ENCODE assay signal across 8 cellular contexts in the genomic region with DNA sequence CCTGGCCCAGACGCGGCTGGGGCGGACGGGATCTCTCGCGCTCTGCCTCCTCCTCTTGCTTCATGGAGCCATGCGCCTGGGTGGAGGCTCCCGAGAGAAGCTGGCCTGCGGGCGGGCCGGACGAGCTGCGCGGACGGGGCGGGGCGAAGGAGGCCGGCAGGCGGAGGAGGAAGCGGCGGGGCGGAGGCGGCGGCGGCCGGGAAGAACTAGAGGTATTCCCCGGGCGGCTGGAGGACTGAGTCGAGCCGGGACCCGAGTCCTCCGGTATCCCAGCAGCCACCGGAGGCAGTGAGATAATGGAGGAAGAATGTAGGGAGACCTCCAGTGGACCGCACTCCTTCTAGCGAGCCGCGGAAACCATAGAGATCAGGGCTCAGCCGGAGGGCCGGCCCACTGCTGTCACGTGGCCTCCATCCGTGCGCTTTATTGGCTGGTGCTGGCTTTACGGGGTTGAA. TPM values are rescaled to one million over a fixed set of nuclear protein-coding genes. Genes with fewer than 3 reads are reported as not detected.
A peak's percentile ranks its signal among the peaks of the same experiment; 100 is the strongest.
DNase-seq lines count a peak whose midpoint lies in the region; ATAC-seq and TF ChIP-seq lines count a peak whose summit lies in the region.
"Not testable (repeated sequence)": the region's sequence is repeated elsewhere in the genome, so short reads cannot be mapped to it uniquely, and the experiment has no call there.

No MANE protein-coding gene starts in this region.

- peak overlapping the region; percentile 72 for H3K27ac ChIP-seq in RWPE2 (ENCODE audit: poor library complexity, severe bottlenecking)

- H3K36me3 ChIP-seq in RWPE2 (ENCODE audit: low read depth) = not testable (repeated sequence)

- peaks cover 20% of the 10 kb centered on the region for H3K36me3 Mint-ChIP-seq in activated T-helper 2 cell treated with anti-CD3 and anti-CD28 coated beads, Interferon-gamma antibody, Interleukin-2, Interleukin-4, amounts not matched to agents 10 μg/mL and 5 μg/mL and 100 μg/mL, durations not matched to agents 14 hours and 24 hours and 36 hours (ENCODE audit: low read depth)
- H3K36me3 Mint-ChIP-seq in natural killer cell = not testable (repeated sequence)
- peaks cover 19% of the 10 kb centered on the region for H3K36me3 Mint-ChIP-seq in stimulated activated effector memory CD8-positive, alpha-beta T cell treated with anti-CD3 and anti-CD28 coated beads, Interleukin-12 subunit alpha, Interleukin-12 subunit beta, amount 100 ng/mL, for 72 hours

- DNase-seq in EH (ENCODE audit: low read depth) (peak; percentile 92), H4 (ENCODE audit: low spot score) (peak; percentile 82), LHCN-M2 (ENCODE audit: low read depth) (peak; percentile 92), RWPE2 (ENCODE audit: low spot score) (peak; percentile 84), fibroblast of peridontal ligament (ENCODE audit: extremely low read depth) (peak; percentile 90), natural killer cell (peak; percentile 81)
- peak; percentile 77 for DNase-seq in activated T-helper 2 cell treated with anti-CD3 and anti-CD28 coated beads, Interferon-gamma antibody, Interleukin-2, Interleukin-4, amounts not matched to agents 10 μg/mL and 5 μg/mL and 100 μg/mL, durations not matched to agents 14 hours and 24 hours and 36 hours (ENCODE audit: low spot score)
- peak; percentile 66 to 81 for DNase-seq in stimulated activated effector memory CD8-positive, alpha-beta T cell treated with anti-CD3 and anti-CD28 coated beads, Interleukin-12 subunit alpha, Interleukin-12 subunit beta, amount 100 ng/mL, for 72 hours (ENCODE audit: low spot score in 2 of 2)

- peaks cover 19% of the 10 kb centered on the region for H3K4me1 Mint-ChIP-seq in activated T-helper 2 cell treated with anti-CD3 and anti-CD28 coated beads, Interferon-gamma antibody, Interleukin-2, Interleukin-4, amounts not matched to agents 10 μg/mL and 5 μg/mL and 100 μg/mL, durations not matched to agents 14 hours and 24 hours and 36 hours (ENCODE audit: low read depth)
- peaks cover 18 to 31% of the 10 kb centered on the region in 2 donors for H3K4me1 Mint-ChIP-seq in natural killer cell
- H3K4me1 Mint-ChIP-seq in stimulated activated effector memory CD8-positive, alpha-beta T cell treated with anti-CD3 and anti-CD28 coated beads, Interleukin-12 subunit alpha, Interleukin-12 subunit beta, amount 100 ng/mL, for 72 hours = peaks cover 20% of the 10 kb centered on the region

- not testable (repeated sequence) for H3K9me3 Mint-ChIP-seq in activated T-helper 2 cell treated with anti-CD3 and anti-CD28 coated beads, Interferon-gamma antibody, Interleukin-2, Interleukin-4, amounts not matched to agents 10 μg/mL and 5 μg/mL and 100 μg/mL, durations not matched to agents 14 hours and 24 hours and 36 hours; natural killer cell; stimulated activated effector memory CD8-positive, alpha-beta T cell treated with anti-CD3 and anti-CD28 coated beads, Interleukin-12 subunit alpha, Interleukin-12 subunit beta, amount 100 ng/mL, for 72 hours

- H3K4me3 ChIP-seq in RWPE2 (ENCODE audit: severe bottlenecking) = peak overlapping the region; percentile 49

- H3K9me3 ChIP-seq in RWPE2 (ENCODE audit: severe bottlenecking) = not testable (repeated sequence)

- H3K27ac Mint-ChIP-seq in activated T-helper 2 cell treated with anti-CD3 and anti-CD28 coated beads, Interferon-gamma antibody, Interleukin-2, Interleukin-4, amounts not matched to agents 10 μg/mL and 5 μg/mL and 100 μg/mL, durations not matched to agents 14 hours and 24 hours and 36 hours = peak overlapping the region; percentile 74
- H3K27ac Mint-ChIP-seq in natural killer cell = peak overlapping the region; percentile 81 to 88
- peak overlapping the region; percentile 94 for H3K27ac Mint-ChIP-seq in stimulated activated effector memory CD8-positive, alpha-beta T cell treated with anti-CD3 and anti-CD28 coated beads, Interleukin-12 subunit alpha, Interleukin-12 subunit beta, amount 100 ng/mL, for 72 hours

- H3K4me1 ChIP-seq in RWPE2 (ENCODE audit: insufficient read depth, poor library complexity, severe bottlenecking) = not testable (repeated sequence)

- peak; percentile 88 for ATAC-seq in RWPE2 (ENCODE audit: low read depth)
- peak; percentile 71 to 89 (median 80) for ATAC-seq in natural killer cell
- peak; percentile 93 for ATAC-seq in stimulated activated effector memory CD8-positive, alpha-beta T cell treated with anti-CD3 and anti-CD28 coated beads, Interleukin-12 subunit alpha, Interleukin-12 subunit beta, amount 100 ng/mL, for 72 hours

- not testable (repeated sequence) for H3K27me3 Mint-ChIP-seq in activated T-helper 2 cell treated with anti-CD3 and anti-CD28 coated beads, Interferon-gamma antibody, Interleukin-2, Interleukin-4, amounts not matched to agents 10 μg/mL and 5 μg/mL and 100 μg/mL, durations not matched to agents 14 hours and 24 hours and 36 hours (ENCODE audit: low read depth); natural killer cell (ENCODE audit: low read depth in 2 of 2)

- intact Hi-C loops in activated T-helper 2 cell treated with anti-CD3 and anti-CD28 coated beads, Interferon-gamma antibody, Interleukin-2, Interleukin-4, amounts not matched to agents 10 μg/mL and 5 μg/mL and 100 μg/mL, durations not matched to agents 14 hours and 24 hours and 36 hours (cut with micrococcal nuclease); natural killer cell (cut with micrococcal nuclease): not testable (repeated sequence)

- TF ChIP-seq CTCF in RWPE2 (IDR thresholded peaks at IDR 0.05; ENCODE audit: poor library complexity, severe bottlenecking); natural killer cell (IDR thresholded peaks at IDR 0.05): not testable (repeated sequence)

- peak overlapping the region; percentile 79 for H3K4me3 Mint-ChIP-seq in activated T-helper 2 cell treated with anti-CD3 and anti-CD28 coated beads, Interferon-gamma antibody, Interleukin-2, Interleukin-4, amounts not matched to agents 10 μg/mL and 5 μg/mL and 100 μg/mL, durations not matched to agents 14 hours and 24 hours and 36 hours (ENCODE audit: low read depth)
- peak overlapping the region; percentile 82 for H3K4me3 Mint-ChIP-seq in natural killer cell
- peak overlapping the region; percentile 87 for H3K4me3 Mint-ChIP-seq in stimulated activated effector memory CD8-positive, alpha-beta T cell treated with anti-CD3 and anti-CD28 coated beads, Interleukin-12 subunit alpha, Interleukin-12 subunit beta, amount 100 ng/mL, for 72 hours

- not testable (repeated sequence) for H3K27me3 ChIP-seq in RWPE2 (ENCODE audit: insufficient read depth, poor library complexity, severe bottlenecking)

RNA-seq across cellular contexts. Expression of a gene that starts 15.3 kb away (rescaled TPM):
- 0.35 and 0.45 TPM in 2 replicates for total RNA-seq in H4 (2014; rRNA removed; shearing (Covaris generic))
- total RNA-seq in LHCN-M2 (2014; rRNA removed) (0.90 and 1.4 TPM in 2 replicates), natural killer cell (1 to 10 TPM; 3.1 to 5.2 (median 4.6) TPM)
- 1.1 TPM for polyA plus RNA-seq in LHCN-M2 (2012)
- total RNA-seq in activated T-helper 2 cell treated with anti-CD3 and anti-CD28 coated beads, Interferon-gamma antibody, Interleukin-2, Interleukin-4, amounts not matched to agents 10 μg/mL and 5 μg/mL and 100 μg/mL, durations not matched to agents 14 hours and 24 hours and 36 hours = 1.9 and 2.7 TPM in 2 replicates

Comparison
In these comparisons a context has a peak if more than half of its experiments do, and no peak if none do; other contexts are left out.
1. Peak in every context shown above with its lines: DNase-seq, ATAC-seq, H3K4me3 ChIP-seq and H3K27ac ChIP-seq.